26 cellular contexts compared by ENCODE assay signal in the genomic region with DNA sequence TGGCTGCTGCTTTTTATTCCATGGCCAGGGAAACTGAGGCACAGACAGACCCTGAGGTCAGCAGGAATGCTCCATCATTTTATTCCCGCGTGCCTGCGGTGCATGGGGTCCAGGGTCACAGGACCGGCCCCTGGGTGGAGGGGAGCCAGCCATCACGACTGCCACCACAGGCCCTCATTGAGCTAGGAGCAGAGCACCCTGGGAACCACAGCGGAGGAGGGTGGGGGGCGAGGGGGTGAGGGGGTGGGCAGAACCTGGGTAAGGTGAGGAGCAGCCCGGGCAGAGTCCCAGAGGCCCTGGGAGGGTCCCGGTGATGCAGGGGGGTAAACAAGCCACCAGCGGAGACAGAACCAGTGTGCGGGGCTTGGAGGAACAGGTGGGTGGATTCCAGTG. TPM values are rescaled to one million over a fixed set of nuclear protein-coding genes. Genes with fewer than 3 reads are reported as not detected.
"Had no signal": no experiment of that assay in that cellular context is flagged by ENCODE, and none has a peak within 500 bp of the region (broad histone marks: within the 10 kb centered on the region; RNA-seq: fewer than 3 reads in every experiment).

No MANE protein-coding gene starts in this region.

- H3K79me2 ChIP-seq: hepatocyte, parathyroid adenoma had no signal

- H3K27ac Mint-ChIP-seq: activated B cell treated with CpG ODN at 0.5 μM for 24 hours; activated CD8-positive, alpha-beta T cell treated with anti-CD3 and anti-CD28 coated beads for 36 hours; activated naive CD8-positive, alpha-beta T cell treated with anti-CD3 and anti-CD28 coated beads, Interleukin-2, amount 10 ng/mL, durations not matched to agents 7 days and 5 days; activated T-helper 17 cell treated with anti-CD3 and anti-CD28 coated beads, Interleukin-2, amount 50 U/mL, for 72 hours; effector memory CD8-positive, alpha-beta T cell; natural killer cell treated with Interleukin-12 subunit alpha and Interleukin-12 subunit beta and Interleukin-15 and Interleukin-18, amount 100 ng/mL, for 72 hours had no signal

- H3K9ac ChIP-seq: parathyroid adenoma had no signal

- H3K9me3 ChIP-seq: gastroesophageal sphincter, mucosa of descending colon, right atrium auricular region, thoracic aorta had no signal

- H3K4me2 ChIP-seq: hepatocyte had no signal

- H2AFZ ChIP-seq: hepatocyte, parathyroid adenoma had no signal

- H3K4me1 Mint-ChIP-seq: activated T-helper 17 cell treated with anti-CD3 and anti-CD28 coated beads, Interleukin-2, amount 50 U/mL, for 72 hours had no signal

- DNase-seq: activated B cell treated with CpG ODN at 0.5 μM for 24 hours; activated T-cell treated with anti-CD3 and anti-CD28 coated beads, Interleukin-2, amount 50 U/mL, for 4 hours; left cardiac atrium; left ventricle myocardium superior had no signal

- ATAC-seq: gastroesophageal sphincter, left ventricle myocardium superior had no signal

- H3K9me3 Mint-ChIP-seq: activated B cell treated with CpG ODN at 0.5 μM for 24 hours; activated naive CD8-positive, alpha-beta T cell treated with anti-CD3 and anti-CD28 coated beads, Interleukin-2, amount 10 ng/mL, durations not matched to agents 7 days and 5 days; activated T-cell treated with anti-CD3 and anti-CD28 coated beads, Interleukin-2, amount 50 U/mL, for 4 hours; activated T-helper 17 cell treated with anti-CD3 and anti-CD28 coated beads, Interleukin-2, amount 50 U/mL, for 72 hours; effector memory CD8-positive, alpha-beta T cell; natural killer cell treated with Interleukin-12 subunit alpha and Interleukin-12 subunit beta and Interleukin-15 and Interleukin-18, amount 100 ng/mL, for 72 hours had no signal

- H3K4me3 ChIP-seq: coronary artery, gastroesophageal sphincter, hepatocyte, mucosa of descending colon, right atrium auricular region, thoracic aorta had no signal

- H3K36me3 ChIP-seq: brain microvascular endothelial cell, gastroesophageal sphincter, right atrium auricular region, thoracic aorta had no signal

- H3K27ac ChIP-seq: brain microvascular endothelial cell, coronary artery, gastroesophageal sphincter, hepatocyte, right atrium auricular region, thoracic aorta had no signal

- H3K4me3 Mint-ChIP-seq: activated B cell treated with CpG ODN at 0.5 μM for 24 hours; activated CD8-positive, alpha-beta T cell treated with anti-CD3 and anti-CD28 coated beads for 36 hours; activated naive CD8-positive, alpha-beta T cell treated with anti-CD3 and anti-CD28 coated beads, Interleukin-2, amount 10 ng/mL, durations not matched to agents 7 days and 5 days; activated T-cell treated with anti-CD3 and anti-CD28 coated beads, Interleukin-2, amount 50 U/mL, for 4 hours; activated T-helper 17 cell treated with anti-CD3 and anti-CD28 coated beads, Interleukin-2, amount 50 U/mL, for 72 hours; natural killer cell treated with Interleukin-12 subunit alpha and Interleukin-12 subunit beta and Interleukin-15 and Interleukin-18, amount 100 ng/mL, for 72 hours had no signal

RNA-seq across cellular contexts. Expression of a gene that starts 1.2 kb away (rescaled TPM):
- total RNA-seq: right atrium auricular region had no signal
- polyA plus RNA-seq: fibroblast of lung had no signal

RNA-seq across cellular contexts. Expression of a gene that starts 34.2 kb away (rescaled TPM):
- total RNA-seq: activated B cell treated with CpG ODN at 0.5 μM for 24 hours had no signal

RNA-seq across cellular contexts. Expression of a gene that starts 48.8 kb away (rescaled TPM):
- total RNA-seq: activated B cell treated with CpG ODN at 0.5 μM for 24 hours, cerebellum, endothelial cell of umbilical vein, hepatocyte, lung microvascular endothelial cell, myocyte, occipital lobe, pulmonary artery endothelial cell, skeletal muscle tissue had no signal
- polyA plus RNA-seq: endothelial cell of umbilical vein, hepatocyte, keratinocyte had no signal
